Comparison of ENCODE assay signal across 8 cellular contexts in genomic region chr5:90386099-90386710, GRCh38. TPM values are rescaled to one million over a fixed set of nuclear protein-coding genes. Genes with fewer than 3 reads are reported as not detected.
DNase-seq lines count a peak whose midpoint lies in the region; ATAC-seq and TF ChIP-seq lines count a peak whose summit lies in the region.

No MANE protein-coding gene starts in this region.

- H3K27me3 Mint-ChIP-seq in activated CD8-positive, alpha-beta T cell treated with anti-CD3 and anti-CD28 coated beads for 36 hours, result peaks cover 4% of the 10 kb centered on the region
- no peaks in the 10 kb centered on the region for H3K27me3 Mint-ChIP-seq in activated CD8-positive, alpha-beta T cell treated with anti-CD3 and anti-CD28 coated beads, Interleukin-2, amount 10 ng/mL, durations not matched to agents 7 days and 5 days (ENCODE audit: low read depth)

- H4K20me1 ChIP-seq in OCI-LY3 (ENCODE audit: insufficient read depth, low read length) (no peaks in the 10 kb centered on the region), fibroblast of lung (ENCODE audit: control insufficient read depth, extremely low read depth, insufficient read depth, low read length) (no peaks in the 10 kb centered on the region)

- no peak for TF ChIP-seq EP300 in transverse colon (IDR thresholded peaks at IDR 0.05; ENCODE audit: low read depth)

- intact Hi-C loops in activated CD8-positive, alpha-beta T cell treated with anti-CD3 and anti-CD28 coated beads for 36 hours (cut with micrococcal nuclease), result no loop called here
- intact Hi-C loops in transverse colon (cut with DNase I; ENCODE audit: low total_unique reads), result no loop called here

- H3K9ac ChIP-seq in OCI-LY3 (ENCODE audit: low read length), result no peak overlapping the region
- no peak overlapping the region for H3K9ac ChIP-seq in fibroblast of lung (ENCODE audit: insufficient read depth, low read length)

- no peak overlapping the region for H3K4me3 ChIP-seq in OCI-LY3 (ENCODE audit: low read length)
- H3K4me3 ChIP-seq in fibroblast of lung (replicated peaks in 1 of 4; ENCODE audit: control extremely low read depth in 1 of 4, insufficient read depth in 1 of 4, low read depth in 3 of 4, low read length in 4 of 4), result no peak overlapping the region
- no peak overlapping the region for H3K4me3 ChIP-seq in transverse colon

- TF ChIP-seq CTCF in activated CD8-positive, alpha-beta T cell treated with anti-CD3 and anti-CD28 coated beads for 36 hours (IDR thresholded peaks at IDR 0.05), result peak; percentile 42
- peak; percentile 47 for TF ChIP-seq CTCF in OCI-LY3 (IDR thresholded peaks at IDR 0.05; ENCODE audit: low read depth, low read length)
- peak; percentile 31 to 55 for TF ChIP-seq CTCF in fibroblast of lung (conservative IDR thresholded peaks at IDR 0.05 in 1 of 2, IDR thresholded peaks at IDR 0.05 in 1 of 2; ENCODE audit: low read depth in 1 of 2, low read length in 2 of 2)
- TF ChIP-seq CTCF in transverse colon (IDR thresholded peaks at IDR 0.05), result peak; percentile 39 to 53 (median 48)

- H3K4me3 Mint-ChIP-seq in activated CD8-positive, alpha-beta T cell treated with anti-CD3 and anti-CD28 coated beads for 36 hours, result no peak overlapping the region
- no peak overlapping the region for H3K4me3 Mint-ChIP-seq in activated CD8-positive, alpha-beta T cell treated with anti-CD3 and anti-CD28 coated beads, Interleukin-2, amount 10 ng/mL, durations not matched to agents 7 days and 5 days

- CTCF ChIA-PET in activated CD8-positive, alpha-beta T cell treated with anti-CD3 and anti-CD28 coated beads for 36 hours (lab: Charles Lee), result interaction anchor here (1.1 to 1.6 kb wide), 4 partner anchors 16 to 1656 kb away, joined by 3 to 6 read pairs (median 4); no protein-coding TSS in a partner anchor
- CTCF ChIA-PET in activated CD8-positive, alpha-beta T cell treated with anti-CD3 and anti-CD28 coated beads, Interleukin-2, amount 10 ng/mL, durations not matched to agents 7 days and 5 days (lab: Charles Lee), result interaction anchor here (0.7 to 1.2 kb wide), 3 partner anchors 41 to 1657 kb away, joined by 3 to 6 read pairs (median 3); partner anchors contain the start of gene LYSMD3

- POLR2A ChIA-PET in activated CD8-positive, alpha-beta T cell treated with anti-CD3 and anti-CD28 coated beads for 36 hours (lab: Charles Lee), result no interaction called here
- POLR2A ChIA-PET in activated CD8-positive, alpha-beta T cell treated with anti-CD3 and anti-CD28 coated beads, Interleukin-2, amount 10 ng/mL, durations not matched to agents 7 days and 5 days (lab: Charles Lee), result no interaction called here

- H3K4me2 ChIP-seq in OCI-LY3 (ENCODE audit: low read length) (no peak overlapping the region), fibroblast of lung (ENCODE audit: extremely low read depth, insufficient read depth, low read length) (no peak overlapping the region)

- DNase-seq in activated CD8-positive, alpha-beta T cell treated with anti-CD3 and anti-CD28 coated beads for 36 hours, result no peak
- no peak for DNase-seq in activated CD8-positive, alpha-beta T cell treated with anti-CD3 and anti-CD28 coated beads, Interleukin-2, amount 10 ng/mL, durations not matched to agents 7 days and 5 days
- DNase-seq in fibroblast of lung (ENCODE audit: low read depth in 2 of 2), result peak; percentile 31 to 42
- no peak for DNase-seq in transverse colon
- no peak for DNase-seq in D341Med (ENCODE audit: low spot score)

- no peaks in the 10 kb centered on the region for H3K9me3 ChIP-seq in OCI-LY3 (ENCODE audit: insufficient read depth, low read length)
- no peaks in the 10 kb centered on the region for H3K9me3 ChIP-seq in fibroblast of lung (ENCODE audit: control insufficient read depth, insufficient read depth, low read depth, low read length)
- no peaks in the 10 kb centered on the region for H3K9me3 ChIP-seq in transverse colon

- H2AFZ ChIP-seq in OCI-LY3 (ENCODE audit: low read depth, low read length) (no peak overlapping the region), fibroblast of lung (ENCODE audit: low read length) (no peak overlapping the region)

- no peaks in the 10 kb centered on the region for H3K27me3 ChIP-seq in OCI-LY3 (ENCODE audit: low read depth, low read length)
- no peaks in the 10 kb centered on the region for H3K27me3 ChIP-seq in fibroblast of lung (ENCODE audit: control insufficient read depth, insufficient read depth, low read length)
- no peaks in the 10 kb centered on the region for H3K27me3 ChIP-seq in transverse colon

- H3K79me2 ChIP-seq in OCI-LY3 (ENCODE audit: low read length), result no peaks in the 10 kb centered on the region
- no peaks in the 10 kb centered on the region for H3K79me2 ChIP-seq in fibroblast of lung (ENCODE audit: control insufficient read depth, insufficient read depth, low read length)

- H3K9me3 Mint-ChIP-seq in activated CD8-positive, alpha-beta T cell treated with anti-CD3 and anti-CD28 coated beads for 36 hours, result no peaks in the 10 kb centered on the region
- H3K9me3 Mint-ChIP-seq in activated CD8-positive, alpha-beta T cell treated with anti-CD3 and anti-CD28 coated beads, Interleukin-2, amount 10 ng/mL, durations not matched to agents 7 days and 5 days (ENCODE audit: insufficient read depth), result no peaks in the 10 kb centered on the region

- in situ Hi-C loops in transverse colon (cut with MboI; ENCODE audit: low pct_ligation_motif_present in 1 of 4, low pct_unique_long_range_greater_than_20kb in 1 of 4, low sequenced_read_pairs in 3 of 4), result no loop called here

- H3K27ac Mint-ChIP-seq in activated CD8-positive, alpha-beta T cell treated with anti-CD3 and anti-CD28 coated beads for 36 hours, result no peak overlapping the region
- H3K27ac Mint-ChIP-seq in activated CD8-positive, alpha-beta T cell treated with anti-CD3 and anti-CD28 coated beads, Interleukin-2, amount 10 ng/mL, durations not matched to agents 7 days and 5 days, result no peak overlapping the region

- no peaks in the 10 kb centered on the region for H3K36me3 Mint-ChIP-seq in activated CD8-positive, alpha-beta T cell treated with anti-CD3 and anti-CD28 coated beads for 36 hours (ENCODE audit: low read depth)
- H3K36me3 Mint-ChIP-seq in activated CD8-positive, alpha-beta T cell treated with anti-CD3 and anti-CD28 coated beads, Interleukin-2, amount 10 ng/mL, durations not matched to agents 7 days and 5 days (ENCODE audit: low read depth), result no peaks in the 10 kb centered on the region

- H3K4me1 ChIP-seq in OCI-LY3 (ENCODE audit: low read length) (no peaks in the 10 kb centered on the region), fibroblast of lung (ENCODE audit: control insufficient read depth, extremely low read depth, insufficient read depth, low read length) (no peaks in the 10 kb centered on the region), transverse colon (peaks cover 0 to 6% (median 3%) of the 10 kb centered on the region in 4 donors)

- no peak for ATAC-seq in activated CD8-positive, alpha-beta T cell treated with anti-CD3 and anti-CD28 coated beads for 36 hours
- no peak for ATAC-seq in activated CD8-positive, alpha-beta T cell treated with anti-CD3 and anti-CD28 coated beads, Interleukin-2, amount 10 ng/mL, durations not matched to agents 7 days and 5 days
- ATAC-seq in GM19324 (IDR thresholded peaks at IDR 0.05; ENCODE audit: low FRiP score, unreplicated experiment) (no peak), HG03097 (IDR thresholded peaks at IDR 0.05; ENCODE audit: low FRiP score, unreplicated experiment) (no peak)

- H3K36me3 ChIP-seq in OCI-LY3 (replicated peaks; ENCODE audit: low read depth, low read length), result no peaks in the 10 kb centered on the region
- H3K36me3 ChIP-seq in fibroblast of lung (ENCODE audit: control insufficient read depth, insufficient read depth, low read length), result no peaks in the 10 kb centered on the region
- no peaks in the 10 kb centered on the region for H3K36me3 ChIP-seq in transverse colon

- 85 to 90% methylated on average over 1 of the region's 1 CpG for WGBS in transverse colon (ENCODE audit: low coverage in 1 of 2), 2 donors

- H3K4me1 Mint-ChIP-seq in activated CD8-positive, alpha-beta T cell treated with anti-CD3 and anti-CD28 coated beads for 36 hours (ENCODE audit: low read depth), result peaks cover 14% of the 10 kb centered on the region
- H3K4me1 Mint-ChIP-seq in activated CD8-positive, alpha-beta T cell treated with anti-CD3 and anti-CD28 coated beads, Interleukin-2, amount 10 ng/mL, durations not matched to agents 7 days and 5 days (ENCODE audit: low read depth), result no peaks in the 10 kb centered on the region

- H3K27ac ChIP-seq in OCI-LY3 (ENCODE audit: low read length) (no peak overlapping the region), fibroblast of lung (ENCODE audit: insufficient read depth, low read length) (no peak overlapping the region), transverse colon (no peak overlapping the region)

- no peak for TF ChIP-seq POLR2A in transverse colon (IDR thresholded peaks at IDR 0.05)

RNA-seq across cellular contexts. Expression of gene CETN3, which starts 23.4 kb away (rescaled TPM):
- total RNA-seq in activated CD8-positive, alpha-beta T cell treated with anti-CD3 and anti-CD28 coated beads for 36 hours, result 10 to 100 TPM; 46.1 to 49.2 TPM
- total RNA-seq in activated CD8-positive, alpha-beta T cell treated with anti-CD3 and anti-CD28 coated beads, Interleukin-2, amount 10 ng/mL, durations not matched to agents 7 days and 5 days, result 10 to 100 TPM; 30.6 to 31.3 TPM
- total RNA-seq in fibroblast of lung (11.6 and 14.9 TPM in 2 replicates), transverse colon (10 to 100 TPM in 1 of 4 donors, 1 to 10 TPM in 1, not detected in 2; 9.7 to 22.7 TPM)
- 14.2 and 15.6 TPM in 2 replicates for polyA plus RNA-seq in fibroblast of lung
- polyA plus RNA-seq in fibroblast of lung (2012), result 24.4 and 27.1 TPM in 2 replicates
- not detected in 2 replicates for polyA minus RNA-seq in fibroblast of lung (ENCODE audit: low replicate concordance)

Comparison
In these comparisons a context has a peak if more than half of its experiments do, and no peak if none do; other contexts are left out.
1. DNase-seq: peak in fibroblast of lung (2 of 2); none in activated CD8-positive, alpha-beta T cell treated with anti-CD3 and anti-CD28 coated beads for 36 hours (single experiment), activated CD8-positive, alpha-beta T cell treated with anti-CD3 and anti-CD28 coated beads, Interleukin-2, amount 10 ng/mL, durations not matched to agents 7 days and 5 days (single experiment), transverse colon (single experiment) and D341Med (single experiment).
2. Peak in every context shown above with its lines, with median percentiles within 50 percentile points of each other: CTCF ChIP-seq.